Comparison of ENCODE assay signal across 36 cellular contexts in genomic region chr3:3088066-3088465, GRCh38. TPM values are rescaled to one million over a fixed set of nuclear protein-coding genes. Genes with fewer than 3 reads are reported as not detected.
"Had no signal": no experiment of that assay in that cellular context is flagged by ENCODE, and none has a peak within 500 bp of the region (broad histone marks: within the 10 kb centered on the region; RNA-seq: fewer than 3 reads in every experiment).

No MANE protein-coding gene starts in this region.

- H3K27ac Mint-ChIP-seq: activated CD4-positive, alpha-beta T cell treated with anti-CD3 and anti-CD28 coated beads, Interleukin-2, amount 10 ng/mL, durations not matched to agents 24 days and 14 days; activated CD8-positive, alpha-beta T cell treated with anti-CD3 and anti-CD28 coated beads for 36 hours; activated naive CD8-positive, alpha-beta T cell treated with anti-CD3 and anti-CD28 coated beads for 36 hours; activated T-cell treated with anti-CD3 and anti-CD28 coated beads, Interleukin-2, amount 50 U/mL, for 72 hours; activated T-helper 17 cell treated with anti-CD3 and anti-CD28 coated beads, Interleukin-2, amount 50 U/mL, for 72 hours had no signal

- DNase-seq: activated CD4-positive, alpha-beta T cell treated with anti-CD3 and anti-CD28 coated beads, Interleukin-2, amount 10 ng/mL, durations not matched to agents 24 days and 14 days; activated CD4-positive, alpha-beta T cell treated with anti-CD3 and anti-CD28 coated beads, Interleukin-2, amount 50 U/mL, for 4 hours; activated CD8-positive, alpha-beta T cell treated with anti-CD3 and anti-CD28 coated beads for 36 hours; activated effector memory CD4-positive, alpha-beta T cell treated with anti-CD3 and anti-CD28 coated beads, Interleukin-2, amount 50 U/mL, for 16 hours; activated naive CD4-positive, alpha-beta T cell; activated naive CD4-positive, alpha-beta T cell treated with anti-CD3 and anti-CD28 coated beads, Interleukin-2, amount 50 U/mL, for 16 hours; activated naive CD8-positive, alpha-beta T cell treated with anti-CD3 and anti-CD28 coated beads for 36 hours; activated T-cell treated with anti-CD3 and anti-CD28 coated beads, Interleukin-2, amount 50 U/mL, for 1 hour; activated T-cell treated with anti-CD3 and anti-CD28 coated beads, Interleukin-2, amount 50 U/mL, for 72 hours; amniotic stem cell; aorta; brain microvascular endothelial cell; central memory CD4-positive, alpha-beta T cell; KBM-7; NCI-H1048; NCI-H1105 treated with DMSO at 0.1 percent for 48 hours; NCI-H1436; NCI-H1694; NCI-H1930; NCI-H2081 treated with DMSO at 0.1 percent for 48 hours; NCI-H2171; NCI-H2227 treated with DMSO at 0.1 percent for 48 hours; NCI-H446; NCI-H510A treated with DMSO at 0.1 percent for 48 hours; NCI-H526 treated with DMSO at 0.1 percent for 48 hours; NCI-H774; PC-9; SHP77; SJCRH30; T1000; WERI-Rb-1 had no signal

- H3K4me1 Mint-ChIP-seq: activated CD4-positive, alpha-beta T cell treated with anti-CD3 and anti-CD28 coated beads, Interleukin-2, amount 10 ng/mL, durations not matched to agents 24 days and 14 days; activated naive CD8-positive, alpha-beta T cell treated with anti-CD3 and anti-CD28 coated beads for 36 hours had no signal

- H3K4me3 Mint-ChIP-seq: activated CD4-positive, alpha-beta T cell treated with anti-CD3 and anti-CD28 coated beads, Interleukin-2, amount 10 ng/mL, durations not matched to agents 24 days and 14 days; activated CD8-positive, alpha-beta T cell treated with anti-CD3 and anti-CD28 coated beads for 36 hours; activated naive CD8-positive, alpha-beta T cell treated with anti-CD3 and anti-CD28 coated beads for 36 hours; activated T-cell treated with anti-CD3 and anti-CD28 coated beads, Interleukin-2, amount 50 U/mL, for 72 hours; activated T-helper 17 cell treated with anti-CD3 and anti-CD28 coated beads, Interleukin-2, amount 50 U/mL, for 72 hours had no signal

- ATAC-seq: activated CD8-positive, alpha-beta T cell treated with anti-CD3 and anti-CD28 coated beads for 36 hours; activated T-cell treated with anti-CD3 and anti-CD28 coated beads, Interleukin-2, amount 50 U/mL, for 72 hours; activated T-helper 17 cell treated with anti-CD3 and anti-CD28 coated beads, Interleukin-2, amount 50 U/mL, for 72 hours had no signal

- H3K9me3 Mint-ChIP-seq: activated CD4-positive, alpha-beta T cell treated with anti-CD3 and anti-CD28 coated beads, Interleukin-2, amount 10 ng/mL, durations not matched to agents 24 days and 14 days; activated CD8-positive, alpha-beta T cell treated with anti-CD3 and anti-CD28 coated beads for 36 hours; activated naive CD8-positive, alpha-beta T cell treated with anti-CD3 and anti-CD28 coated beads for 36 hours; activated T-cell treated with anti-CD3 and anti-CD28 coated beads, Interleukin-2, amount 50 U/mL, for 72 hours; activated T-helper 17 cell treated with anti-CD3 and anti-CD28 coated beads, Interleukin-2, amount 50 U/mL, for 72 hours had no signal

- H3K36me3 Mint-ChIP-seq: activated naive CD8-positive, alpha-beta T cell treated with anti-CD3 and anti-CD28 coated beads for 36 hours had no signal

- H3K27me3 Mint-ChIP-seq: activated CD4-positive, alpha-beta T cell treated with anti-CD3 and anti-CD28 coated beads, Interleukin-2, amount 10 ng/mL, durations not matched to agents 24 days and 14 days; activated CD8-positive, alpha-beta T cell treated with anti-CD3 and anti-CD28 coated beads for 36 hours; activated naive CD8-positive, alpha-beta T cell treated with anti-CD3 and anti-CD28 coated beads for 36 hours had no signal

RNA-seq across cellular contexts. Expression of gene IL5RA, which starts 22.1 kb away (rescaled TPM):
- total RNA-seq: activated CD4-positive, alpha-beta T cell treated with anti-CD3 and anti-CD28 coated beads, Interleukin-2, amount 10 ng/mL, durations not matched to agents 24 days and 14 days; activated CD8-positive, alpha-beta T cell treated with anti-CD3 and anti-CD28 coated beads for 36 hours; activated naive CD8-positive, alpha-beta T cell treated with anti-CD3 and anti-CD28 coated beads for 36 hours; MCF 10A; OCI-LY7; PC-9; SJCRH30; T-helper 1 cell treated with Interleukin-12 subunit alpha and Interleukin-12 subunit beta and Interleukin-4 antibody, amounts not matched to agents 30 ng/mL and 1 ng/mL, for 36 hours; T-helper 2 cell treated with Interferon-gamma antibody and Interleukin-4, amounts not matched to agents 100 ng/mL and 5 ng/mL, for 36 hours had no signal
- polyA plus RNA-seq: aorta had no signal
